Comparison of ENCODE assay signal across 15 cellular contexts in the genomic region with DNA sequence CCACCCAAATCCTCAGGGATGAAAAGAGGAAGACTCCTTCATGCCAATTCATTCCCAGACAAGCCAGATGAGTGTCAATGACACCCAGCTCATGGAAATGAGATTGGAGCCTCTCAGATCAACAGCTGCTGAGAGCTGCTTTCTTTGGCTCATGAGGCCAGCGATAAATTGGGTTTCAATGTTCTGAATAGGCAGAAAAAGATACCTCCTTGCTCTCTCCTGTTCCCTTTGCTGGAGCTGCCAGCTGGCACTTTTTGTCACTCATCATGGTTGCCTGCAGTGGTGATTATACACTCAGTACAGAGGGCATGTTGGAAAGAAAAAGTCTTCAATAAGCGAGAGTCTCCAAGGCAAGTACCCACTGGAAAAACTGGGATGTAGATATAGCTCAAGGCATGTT. TPM values are rescaled to one million over a fixed set of nuclear protein-coding genes. Genes with fewer than 3 reads are reported as not detected.
A peak's percentile ranks its signal among the peaks of the same experiment; 100 is the strongest.
DNase-seq lines count a peak whose midpoint lies in the region; ATAC-seq lines count a peak whose summit lies in the region.
"Had no signal": no experiment of that assay in that cellular context is flagged by ENCODE, and none has a peak within 500 bp of the region (broad histone marks: within the 10 kb centered on the region; RNA-seq: fewer than 3 reads in every experiment).

No MANE protein-coding gene starts in this region.

- intact Hi-C loops in left cardiac atrium (cut with DNase I): no loop called here

- DNase-seq in CD1c-positive myeloid dendritic cell (ENCODE audit: extremely low spot score): peak; percentile 7
- DNase-seq in NCI-H446 (lab: John Stamatoyannopoulos, UW): peak; percentile 68 to 89
- DNase-seq in left cardiac atrium: peak; percentile 27
- peak; percentile 12 for DNase-seq in occipital lobe (lab: John Stamatoyannopoulos, UW)
- DNase-seq in hippocampal formation (lab: John Stamatoyannopoulos, UW): no peak
- DNase-seq in stimulated activated CD4-positive, alpha-beta T cell treated with anti-CD3 and anti-CD28 coated beads, Interleukin-4, amount 100 ng/mL, for 1 hour: no peak
- DNase-seq: CD4-positive, CD25-positive, alpha-beta regulatory T cell; GOT3; NCI-H1436; NCI-H2029 treated with DMSO at 0.1 percent for 48 hours; NCI-H69; Peyer's patch; SHP77 treated with DMSO at 0.1 percent for 48 hours had no signal

- ATAC-seq in left cardiac atrium: peak; percentile 59 to 67
- ATAC-seq in GM18867 (IDR thresholded peaks at IDR 0.05; ENCODE audit: unreplicated experiment): no peak
- no peak for ATAC-seq in HG03565 (IDR thresholded peaks at IDR 0.05; ENCODE audit: unreplicated experiment)

RNA-seq across cellular contexts. Expression of gene SH3RF2, which starts 47.1 kb away (rescaled TPM):
- total RNA-seq in left cardiac atrium (100 to 1,000 TPM in 1 of 2 donors, 10 to 100 TPM in 1; 56.2 to 179 TPM), occipital lobe (0.31 TPM)

Comparison
In these comparisons a context has a peak if more than half of its experiments do, and no peak if none do; other contexts are left out.
1. DNase-seq: peak in CD1c-positive myeloid dendritic cell (single experiment), NCI-H446 (2 of 2), left cardiac atrium (single experiment) and occipital lobe (single experiment); none in hippocampal formation (0 of 2) and stimulated activated CD4-positive, alpha-beta T cell treated with anti-CD3 and anti-CD28 coated beads, Interleukin-4, amount 100 ng/mL, for 1 hour (single experiment).
2. ATAC-seq: peak in left cardiac atrium (2 of 2); none in GM18867 (single experiment) and HG03565 (single experiment).
3. RNA of gene SH3RF2, which starts 47.1 kb away (total RNA-seq): 56.2 to 179 TPM in left cardiac atrium; 0.31 TPM in occipital lobe (single experiment); every median in the first group is over 10 times any median in the second.